In genomic region chr17:73189417-73190099, GRCh38 we compare ENCODE assay signal across 8 cellular contexts. TPM values are rescaled to one million over a fixed set of nuclear protein-coding genes. Genes with fewer than 3 reads are reported as not detected.
A peak's percentile ranks its signal among the peaks of the same experiment; 100 is the strongest.
DNase-seq lines count a peak whose midpoint lies in the region; ATAC-seq and TF ChIP-seq lines count a peak whose summit lies in the region.

No MANE protein-coding gene starts in this region.

- TF ChIP-seq CTCF in GM12873 (IDR thresholded peaks at IDR 0.05; ENCODE audit: insufficient read depth, low read depth, low read length, missing control alignments) (peak; percentile 57), mucosa of descending colon (IDR thresholded peaks at IDR 0.05) (no peak)

- in situ Hi-C loops in T47D (cut with HindIII; ENCODE audit: low pct_unique_long_range_greater_than_20kb, low sequenced_read_pairs), result no loop called here

- ATAC-seq in mucosa of descending colon (peak; percentile 36), GM18858 (IDR thresholded peaks at IDR 0.05; ENCODE audit: unreplicated experiment) (no peak), GM18520 (IDR thresholded peaks at IDR 0.05; ENCODE audit: unreplicated experiment) (no peak)

- intact Hi-C loops in mucosa of descending colon (cut with DNase I, micrococcal nuclease), result loop anchor here in 1 of 2 donors (10.0 kb wide), 1 partner anchor 465 kb away; no protein-coding TSS in a partner anchor

- peak; percentile 86 for DNase-seq in A172 (ENCODE audit: low spot score)
- peak; percentile 49 for DNase-seq in NCI-H446 treated with DMSO at 0.1 percent for 48 hours (lab: John Stamatoyannopoulos, UW)
- DNase-seq in T47D (ENCODE audit: low read depth in 1 of 2, low spot score in 1 of 2), result peak; percentile 92 to 93
- DNase-seq in mucosa of descending colon, result peak in 1 of 3 donors; percentile 55
- DNase-seq in T1000 (lab: John Stamatoyannopoulos, UW), result no peak

- no peak overlapping the region for H3K4me3 ChIP-seq in mucosa of descending colon

- H3K4me1 ChIP-seq in mucosa of descending colon (ENCODE audit: low read depth), result peaks cover 24% of the 10 kb centered on the region

- H3K36me3 ChIP-seq in mucosa of descending colon (ENCODE audit: low read depth), result no peaks in the 10 kb centered on the region

- no peaks in the 10 kb centered on the region for H3K9me3 ChIP-seq in mucosa of descending colon

RNA-seq across cellular contexts. Expression of gene COG1, which starts 3.3 kb away (rescaled TPM):
- 25.3 and 28.0 TPM in 2 replicates for total RNA-seq in A172 (2014; rRNA removed; shearing (Covaris generic))
- 10 to 100 TPM; 55.7 to 66.0 (median 57.9) TPM for total RNA-seq in mucosa of descending colon

RNA-seq across cellular contexts. Expression of gene SSTR2, which starts 24.7 kb away (rescaled TPM):
- total RNA-seq in A172 (2014; rRNA removed; shearing (Covaris generic)), result 4.3 and 4.8 TPM in 2 replicates
- total RNA-seq in mucosa of descending colon, result 1 to 10 TPM in 2 of 3 donors, under 1 TPM in 1; 0.89 to 3.2 (median 1.8) TPM
